In genomic region chr18:62869327-62869726, GRCh38 we compare ENCODE assay signal across 9 cellular contexts.
DNase-seq lines count a peak whose midpoint lies in the region; ATAC-seq and TF ChIP-seq lines count a peak whose summit lies in the region.
"Had no signal": no experiment of that assay in that cellular context is flagged by ENCODE, and none has a peak within 500 bp of the region (broad histone marks: within the 10 kb centered on the region; RNA-seq: fewer than 3 reads in every experiment).

No MANE protein-coding gene starts in this region.

- peak overlapping the region; percentile 72 for H3K27ac Mint-ChIP-seq in activated CD4-positive, alpha-beta memory T cell treated with anti-CD3 and anti-CD28 coated beads, Interleukin-2, amount 10 ng/mL, durations not matched to agents 7 days and 5 days
- peak overlapping the region; percentile 82 for H3K27ac Mint-ChIP-seq in stimulated activated effector memory CD8-positive, alpha-beta T cell treated with anti-CD3 and anti-CD28 coated beads, Interleukin-12 subunit alpha, Interleukin-12 subunit beta, amount 100 ng/mL, for 72 hours

- no peaks in the 10 kb centered on the region for H3K36me3 Mint-ChIP-seq in activated CD4-positive, alpha-beta memory T cell treated with anti-CD3 and anti-CD28 coated beads, Interleukin-2, amount 10 ng/mL, durations not matched to agents 7 days and 5 days (ENCODE audit: low read depth)
- no peaks in the 10 kb centered on the region for H3K36me3 Mint-ChIP-seq in stimulated activated effector memory CD8-positive, alpha-beta T cell treated with anti-CD3 and anti-CD28 coated beads, Interleukin-12 subunit alpha, Interleukin-12 subunit beta, amount 100 ng/mL, for 72 hours

- no peak for DNase-seq in activated CD4-positive, CD25-positive, alpha-beta regulatory T cell (lab: John Stamatoyannopoulos, UW)
- no peak for DNase-seq in activated CD4-positive, alpha-beta memory T cell treated with anti-CD3 and anti-CD28 coated beads, Interleukin-2, amount 10 ng/mL, durations not matched to agents 7 days and 5 days
- DNase-seq in stimulated activated effector memory CD8-positive, alpha-beta T cell treated with anti-CD3 and anti-CD28 coated beads, Interleukin-12 subunit alpha, Interleukin-12 subunit beta, amount 100 ng/mL, for 72 hours (ENCODE audit: low spot score in 2 of 2), result no peak
- DNase-seq in esophagus muscularis mucosa (ENCODE audit: extremely low spot score) (no peak), AML-193 (lab: John Stamatoyannopoulos, UW) (no peak), GOT3 (lab: John Stamatoyannopoulos, UW) (no peak)
- DNase-seq: NCI-H2081 treated with DMSO at 0.1 percent for 48 hours had no signal

- H3K4me1 ChIP-seq in esophagus muscularis mucosa, result no peaks in the 10 kb centered on the region

- no peak for TF ChIP-seq EP300 in esophagus muscularis mucosa (IDR thresholded peaks at IDR 0.05)

- CTCF ChIA-PET in activated CD4-positive, alpha-beta memory T cell treated with anti-CD3 and anti-CD28 coated beads, Interleukin-2, amount 10 ng/mL, durations not matched to agents 7 days and 5 days (lab: Charles Lee), result interaction anchor here (0.5 to 0.9 kb wide), 3 partner anchors 87 to 649 kb away, joined by 3 to 6 read pairs (median 3); partner anchors contain the start of gene PHLPP1

- no peaks in the 10 kb centered on the region for H3K9me3 Mint-ChIP-seq in activated CD4-positive, alpha-beta memory T cell treated with anti-CD3 and anti-CD28 coated beads, Interleukin-2, amount 10 ng/mL, durations not matched to agents 7 days and 5 days
- H3K9me3 Mint-ChIP-seq in stimulated activated effector memory CD8-positive, alpha-beta T cell treated with anti-CD3 and anti-CD28 coated beads, Interleukin-12 subunit alpha, Interleukin-12 subunit beta, amount 100 ng/mL, for 72 hours, result no peaks in the 10 kb centered on the region

- H3K27me3 Mint-ChIP-seq in activated CD4-positive, alpha-beta memory T cell treated with anti-CD3 and anti-CD28 coated beads, Interleukin-2, amount 10 ng/mL, durations not matched to agents 7 days and 5 days, result no peaks in the 10 kb centered on the region

- H3K36me3 ChIP-seq in esophagus muscularis mucosa, result no peaks in the 10 kb centered on the region

- no peak for TF ChIP-seq CTCF in esophagus muscularis mucosa (IDR thresholded peaks at IDR 0.05)

- H3K4me3 Mint-ChIP-seq in activated CD4-positive, alpha-beta memory T cell treated with anti-CD3 and anti-CD28 coated beads, Interleukin-2, amount 10 ng/mL, durations not matched to agents 7 days and 5 days, result peak overlapping the region; percentile 60
- H3K4me3 Mint-ChIP-seq in stimulated activated effector memory CD8-positive, alpha-beta T cell treated with anti-CD3 and anti-CD28 coated beads, Interleukin-12 subunit alpha, Interleukin-12 subunit beta, amount 100 ng/mL, for 72 hours, result peak overlapping the region; percentile 64

- H3K27ac ChIP-seq in esophagus muscularis mucosa (replicated peaks in 1 of 4), result no peak overlapping the region

- no peak for TF ChIP-seq POLR2A in esophagus muscularis mucosa (IDR thresholded peaks at IDR 0.05; ENCODE audit: low read depth)

- peaks cover 16% of the 10 kb centered on the region for H3K4me1 Mint-ChIP-seq in activated CD4-positive, alpha-beta memory T cell treated with anti-CD3 and anti-CD28 coated beads, Interleukin-2, amount 10 ng/mL, durations not matched to agents 7 days and 5 days
- H3K4me1 Mint-ChIP-seq in stimulated activated effector memory CD8-positive, alpha-beta T cell treated with anti-CD3 and anti-CD28 coated beads, Interleukin-12 subunit alpha, Interleukin-12 subunit beta, amount 100 ng/mL, for 72 hours, result peaks cover 12% of the 10 kb centered on the region

- intact Hi-C loops in esophagus muscularis mucosa (cut with DNase I), result no loop called here

- H3K27me3 ChIP-seq in esophagus muscularis mucosa, result no peaks in the 10 kb centered on the region

- ATAC-seq in activated CD4-positive, CD25-positive, alpha-beta regulatory T cell treated with anti-CD3 and anti-CD28 coated beads, Interleukin-2, amount 50 U/mL, for 24 hours, result peak; percentile 45 to 51
- ATAC-seq in HG02840 (IDR thresholded peaks at IDR 0.05; ENCODE audit: low FRiP score, unreplicated experiment), result peak; percentile 57
- ATAC-seq in stimulated activated effector memory CD8-positive, alpha-beta T cell treated with anti-CD3 and anti-CD28 coated beads, Interleukin-12 subunit alpha, Interleukin-12 subunit beta, amount 100 ng/mL, for 72 hours, result peak; percentile 51

- POLR2A ChIA-PET in activated CD4-positive, alpha-beta memory T cell treated with anti-CD3 and anti-CD28 coated beads, Interleukin-2, amount 10 ng/mL, durations not matched to agents 7 days and 5 days (lab: Charles Lee), result interaction anchor here (1.2 kb wide), 3 partner anchors 18 to 154 kb away, joined by 4 to 5 read pairs (median 4); partner anchors contain the start of gene PHLPP1

- no peaks in the 10 kb centered on the region for H3K9me3 ChIP-seq in esophagus muscularis mucosa

- no peak overlapping the region for H3K4me3 ChIP-seq in esophagus muscularis mucosa
